In the genomic region with DNA sequence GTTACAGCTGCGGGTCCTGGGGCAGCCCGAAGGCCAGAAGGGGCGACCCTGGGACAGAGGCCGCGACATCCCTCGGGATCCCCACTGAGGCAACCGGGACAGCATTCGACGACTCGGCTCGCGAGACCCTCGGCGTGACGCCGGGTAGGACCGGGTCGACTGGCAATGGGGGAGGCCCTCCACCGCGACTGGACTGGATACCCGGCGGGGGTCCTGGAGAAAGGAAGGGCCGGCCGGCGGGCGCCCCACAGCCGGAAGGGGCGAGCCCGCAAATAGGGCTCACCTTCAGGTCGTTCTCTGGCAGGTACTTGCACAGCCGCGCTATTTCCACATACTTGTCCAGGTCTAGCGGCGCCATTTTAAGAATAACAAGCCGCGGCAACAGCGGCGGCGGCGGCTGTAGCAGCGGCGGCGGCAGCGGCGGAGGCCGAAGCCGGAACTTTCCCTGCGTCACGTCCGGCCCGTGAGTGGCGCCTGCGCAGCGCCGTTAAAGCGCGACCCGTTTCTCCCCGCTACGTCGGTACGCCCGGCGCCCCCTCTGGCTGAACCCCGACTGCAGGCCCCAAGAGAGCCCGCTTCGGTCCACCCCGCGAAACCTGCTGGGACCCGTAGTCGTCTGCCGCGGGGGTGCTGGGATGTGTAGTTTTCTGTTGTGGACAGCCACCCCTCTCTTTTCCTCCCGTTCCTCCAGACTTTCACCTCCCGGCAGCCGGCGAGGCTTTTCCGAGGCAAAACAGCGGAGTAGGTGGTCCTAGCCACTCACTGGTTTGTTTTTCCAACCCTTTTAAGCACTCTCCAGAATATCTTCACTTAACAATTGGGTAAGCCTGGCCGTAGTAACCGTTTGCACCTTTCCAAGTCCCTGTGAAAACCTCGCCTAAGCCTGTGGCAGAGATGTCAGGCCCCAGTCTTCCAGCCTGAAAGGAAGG, we compare ENCODE assay signal across 1 cellular context.
TF ChIP-seq lines count a peak whose summit lies in the region.

A gene (minus strand): TSS at position 443 of the 929 bp plus-strand sequence. CDS start 85 bp downstream, at position 358.

TF ChIP-seq in HepG2, 621 proteins besides CTCF, POLR2A, EP300 and RAD21 (continued from another document and continues in another):
- TF ChIP-seq, protein P1, sequence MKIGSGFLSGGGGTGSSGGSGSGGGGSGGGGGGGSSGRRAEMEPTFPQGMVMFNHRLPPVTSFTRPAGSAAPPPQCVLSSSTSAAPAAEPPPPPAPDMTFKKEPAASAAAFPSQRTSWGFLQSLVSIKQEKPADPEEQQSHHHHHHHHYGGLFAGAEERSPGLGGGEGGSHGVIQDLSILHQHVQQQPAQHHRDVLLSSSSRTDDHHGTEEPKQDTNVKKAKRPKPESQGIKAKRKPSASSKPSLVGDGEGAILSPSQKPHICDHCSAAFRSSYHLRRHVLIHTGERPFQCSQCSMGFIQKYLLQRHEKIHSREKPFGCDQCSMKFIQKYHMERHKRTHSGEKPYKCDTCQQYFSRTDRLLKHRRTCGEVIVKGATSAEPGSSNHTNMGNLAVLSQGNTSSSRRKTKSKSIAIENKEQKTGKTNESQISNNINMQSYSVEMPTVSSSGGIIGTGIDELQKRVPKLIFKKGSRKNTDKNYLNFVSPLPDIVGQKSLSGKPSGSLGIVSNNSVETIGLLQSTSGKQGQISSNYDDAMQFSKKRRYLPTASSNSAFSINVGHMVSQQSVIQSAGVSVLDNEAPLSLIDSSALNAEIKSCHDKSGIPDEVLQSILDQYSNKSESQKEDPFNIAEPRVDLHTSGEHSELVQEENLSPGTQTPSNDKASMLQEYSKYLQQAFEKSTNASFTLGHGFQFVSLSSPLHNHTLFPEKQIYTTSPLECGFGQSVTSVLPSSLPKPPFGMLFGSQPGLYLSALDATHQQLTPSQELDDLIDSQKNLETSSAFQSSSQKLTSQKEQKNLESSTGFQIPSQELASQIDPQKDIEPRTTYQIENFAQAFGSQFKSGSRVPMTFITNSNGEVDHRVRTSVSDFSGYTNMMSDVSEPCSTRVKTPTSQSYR (CRISPR knock-in tag; IDR thresholded peaks at IDR 0.05; ENCODE audit: borderline replicate concordance) = 0 out of 2 replicates have a peak, but pooled peaks have one; percentile 10
- TF ChIP-seq ZNF292 (CRISPR knock-in tag; IDR thresholded peaks at IDR 0.05; ENCODE audit: borderline replicate concordance, low read depth) = no peak
- no peak for TF ChIP-seq RNF2 (conservative IDR thresholded peaks at IDR 0.05; ENCODE audit: low read depth)
- TF ChIP-seq EED (CRISPR knock-in tag; IDR thresholded peaks at IDR 0.05) = no peak
- peak; percentile 49; the same call in 1 of the 2 replicates for TF ChIP-seq ZNF607 (CRISPR knock-in tag; IDR thresholded peaks at IDR 0.05; ENCODE audit: borderline replicate concordance)
- TF ChIP-seq, protein P2, sequence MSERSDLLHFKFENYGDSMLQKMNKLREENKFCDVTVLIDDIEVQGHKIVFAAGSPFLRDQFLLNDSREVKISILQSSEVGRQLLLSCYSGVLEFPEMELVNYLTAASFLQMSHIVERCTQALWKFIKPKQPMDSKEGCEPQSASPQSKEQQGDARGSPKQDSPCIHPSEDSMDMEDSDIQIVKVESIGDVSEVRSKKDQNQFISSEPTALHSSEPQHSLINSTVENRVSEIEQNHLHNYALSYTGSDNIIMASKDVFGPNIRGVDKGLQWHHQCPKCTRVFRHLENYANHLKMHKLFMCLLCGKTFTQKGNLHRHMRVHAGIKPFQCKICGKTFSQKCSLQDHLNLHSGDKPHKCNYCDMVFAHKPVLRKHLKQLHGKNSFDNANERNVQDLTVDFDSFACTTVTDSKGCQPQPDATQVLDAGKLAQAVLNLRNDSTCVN (CRISPR knock-in tag; IDR thresholded peaks at IDR 0.05; ENCODE audit: borderline replicate concordance) = no peak; the same call in 1 of the 2 replicates
- no peak for TF ChIP-seq ZNF496 (CRISPR knock-in tag; IDR thresholded peaks at IDR 0.05; ENCODE audit: insufficient replicate concordance)
- peak; percentile 88 for TF ChIP-seq PHF20 (CRISPR knock-in tag; IDR thresholded peaks at IDR 0.05)
- TF ChIP-seq CBX2 (IDR thresholded peaks at IDR 0.05; ENCODE audit: low read depth, low read length) = no peak
- no peak for TF ChIP-seq CBX2 (CRISPR knock-in tag; IDR thresholded peaks at IDR 0.05; ENCODE audit: low read depth)
- TF ChIP-seq CHD2 (IDR thresholded peaks at IDR 0.05; ENCODE audit: low read depth, low read length) = peak; percentile 58; the same call in 1 of the 2 replicates
- TF ChIP-seq ZNF3 (CRISPR knock-in tag; IDR thresholded peaks at IDR 0.05) = no peak
- no peak for TF ChIP-seq MAF1 (CRISPR knock-in tag; IDR thresholded peaks at IDR 0.05; ENCODE audit: borderline replicate concordance)
- TF ChIP-seq NFYB (CRISPR knock-in tag; IDR thresholded peaks at IDR 0.05) = peak; percentile 32; the same call in 1 of the 2 replicates
- TF ChIP-seq, protein P3, sequence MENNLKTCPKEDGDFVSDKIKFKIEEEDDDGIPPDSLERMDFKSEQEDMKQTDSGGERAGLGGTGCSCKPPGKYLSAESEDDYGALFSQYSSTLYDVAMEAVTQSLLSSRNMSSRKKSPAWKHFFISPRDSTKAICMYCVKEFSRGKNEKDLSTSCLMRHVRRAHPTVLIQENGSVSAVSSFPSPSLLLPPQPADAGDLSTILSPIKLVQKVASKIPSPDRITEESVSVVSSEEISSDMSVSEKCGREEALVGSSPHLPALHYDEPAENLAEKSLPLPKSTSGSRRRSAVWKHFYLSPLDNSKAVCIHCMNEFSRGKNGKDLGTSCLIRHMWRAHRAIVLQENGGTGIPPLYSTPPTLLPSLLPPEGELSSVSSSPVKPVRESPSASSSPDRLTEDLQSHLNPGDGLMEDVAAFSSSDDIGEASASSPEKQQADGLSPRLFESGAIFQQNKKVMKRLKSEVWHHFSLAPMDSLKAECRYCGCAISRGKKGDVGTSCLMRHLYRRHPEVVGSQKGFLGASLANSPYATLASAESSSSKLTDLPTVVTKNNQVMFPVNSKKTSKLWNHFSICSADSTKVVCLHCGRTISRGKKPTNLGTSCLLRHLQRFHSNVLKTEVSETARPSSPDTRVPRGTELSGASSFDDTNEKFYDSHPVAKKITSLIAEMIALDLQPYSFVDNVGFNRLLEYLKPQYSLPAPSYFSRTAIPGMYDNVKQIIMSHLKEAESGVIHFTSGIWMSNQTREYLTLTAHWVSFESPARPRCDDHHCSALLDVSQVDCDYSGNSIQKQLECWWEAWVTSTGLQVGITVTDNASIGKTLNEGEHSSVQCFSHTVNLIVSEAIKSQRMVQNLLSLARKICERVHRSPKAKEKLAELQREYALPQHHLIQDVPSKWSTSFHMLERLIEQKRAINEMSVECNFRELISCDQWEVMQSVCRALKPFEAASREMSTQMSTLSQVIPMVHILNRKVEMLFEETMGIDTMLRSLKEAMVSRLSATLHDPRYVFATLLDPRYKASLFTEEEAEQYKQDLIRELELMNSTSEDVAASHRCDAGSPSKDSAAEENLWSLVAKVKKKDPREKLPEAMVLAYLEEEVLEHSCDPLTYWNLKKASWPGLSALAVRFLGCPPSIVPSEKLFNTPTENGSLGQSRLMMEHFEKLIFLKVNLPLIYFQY (CRISPR knock-in tag; IDR thresholded peaks at IDR 0.05; ENCODE audit: borderline replicate concordance) = peak; percentile 90; the same call in 1 of the 2 replicates
- TF ChIP-seq ZFP37 (CRISPR knock-in tag; IDR thresholded peaks at IDR 0.05; ENCODE audit: borderline replicate concordance) = no peak
- TF ChIP-seq, protein P4, sequence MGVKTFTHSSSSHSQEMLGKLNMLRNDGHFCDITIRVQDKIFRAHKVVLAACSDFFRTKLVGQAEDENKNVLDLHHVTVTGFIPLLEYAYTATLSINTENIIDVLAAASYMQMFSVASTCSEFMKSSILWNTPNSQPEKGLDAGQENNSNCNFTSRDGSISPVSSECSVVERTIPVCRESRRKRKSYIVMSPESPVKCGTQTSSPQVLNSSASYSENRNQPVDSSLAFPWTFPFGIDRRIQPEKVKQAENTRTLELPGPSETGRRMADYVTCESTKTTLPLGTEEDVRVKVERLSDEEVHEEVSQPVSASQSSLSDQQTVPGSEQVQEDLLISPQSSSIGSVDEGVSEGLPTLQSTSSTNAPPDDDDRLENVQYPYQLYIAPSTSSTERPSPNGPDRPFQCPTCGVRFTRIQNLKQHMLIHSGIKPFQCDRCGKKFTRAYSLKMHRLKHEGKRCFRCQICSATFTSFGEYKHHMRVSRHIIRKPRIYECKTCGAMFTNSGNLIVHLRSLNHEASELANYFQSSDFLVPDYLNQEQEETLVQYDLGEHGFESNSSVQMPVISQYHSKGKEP (CRISPR knock-in tag; IDR thresholded peaks at IDR 0.05) = no peak
- no peak for TF ChIP-seq ZNF776 (CRISPR knock-in tag; IDR thresholded peaks at IDR 0.05)
- TF ChIP-seq DMAP1 (CRISPR knock-in tag; IDR thresholded peaks at IDR 0.05) = peak; percentile 77
- TF ChIP-seq CREB1 (IDR thresholded peaks at IDR 0.05) = peak; percentile 91
- TF ChIP-seq CREB1 (CRISPR knock-in tag; IDR thresholded peaks at IDR 0.05) = peak; percentile 91
- TF ChIP-seq, protein P5, sequence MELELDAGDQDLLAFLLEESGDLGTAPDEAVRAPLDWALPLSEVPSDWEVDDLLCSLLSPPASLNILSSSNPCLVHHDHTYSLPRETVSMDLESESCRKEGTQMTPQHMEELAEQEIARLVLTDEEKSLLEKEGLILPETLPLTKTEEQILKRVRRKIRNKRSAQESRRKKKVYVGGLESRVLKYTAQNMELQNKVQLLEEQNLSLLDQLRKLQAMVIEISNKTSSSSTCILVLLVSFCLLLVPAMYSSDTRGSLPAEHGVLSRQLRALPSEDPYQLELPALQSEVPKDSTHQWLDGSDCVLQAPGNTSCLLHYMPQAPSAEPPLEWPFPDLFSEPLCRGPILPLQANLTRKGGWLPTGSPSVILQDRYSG (CRISPR knock-in tag; IDR thresholded peaks at IDR 0.05) = no peak
- TF ChIP-seq, protein P6, sequence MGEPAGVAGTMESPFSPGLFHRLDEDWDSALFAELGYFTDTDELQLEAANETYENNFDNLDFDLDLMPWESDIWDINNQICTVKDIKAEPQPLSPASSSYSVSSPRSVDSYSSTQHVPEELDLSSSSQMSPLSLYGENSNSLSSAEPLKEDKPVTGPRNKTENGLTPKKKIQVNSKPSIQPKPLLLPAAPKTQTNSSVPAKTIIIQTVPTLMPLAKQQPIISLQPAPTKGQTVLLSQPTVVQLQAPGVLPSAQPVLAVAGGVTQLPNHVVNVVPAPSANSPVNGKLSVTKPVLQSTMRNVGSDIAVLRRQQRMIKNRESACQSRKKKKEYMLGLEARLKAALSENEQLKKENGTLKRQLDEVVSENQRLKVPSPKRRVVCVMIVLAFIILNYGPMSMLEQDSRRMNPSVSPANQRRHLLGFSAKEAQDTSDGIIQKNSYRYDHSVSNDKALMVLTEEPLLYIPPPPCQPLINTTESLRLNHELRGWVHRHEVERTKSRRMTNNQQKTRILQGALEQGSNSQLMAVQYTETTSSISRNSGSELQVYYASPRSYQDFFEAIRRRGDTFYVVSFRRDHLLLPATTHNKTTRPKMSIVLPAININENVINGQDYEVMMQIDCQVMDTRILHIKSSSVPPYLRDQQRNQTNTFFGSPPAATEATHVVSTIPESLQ (CRISPR knock-in tag; conservative IDR thresholded peaks at IDR 0.05) = no peak
- no peak for TF ChIP-seq ZNF205 (CRISPR knock-in tag; IDR thresholded peaks at IDR 0.05)
- 0 out of 2 replicates have a peak, but pooled peaks have one; percentile 60 for TF ChIP-seq ZNF329 (CRISPR knock-in tag; IDR thresholded peaks at IDR 0.05; ENCODE audit: low read depth)
- no peak for TF ChIP-seq FOXJ3 (CRISPR knock-in tag; IDR thresholded peaks at IDR 0.05; ENCODE audit: borderline replicate concordance)
- no peak for TF ChIP-seq SSRP1 (CRISPR knock-in tag; IDR thresholded peaks at IDR 0.05)
- no peak for TF ChIP-seq ZFP82 (CRISPR knock-in tag; IDR thresholded peaks at IDR 0.05; ENCODE audit: borderline replicate concordance)
- TF ChIP-seq, protein P7, sequence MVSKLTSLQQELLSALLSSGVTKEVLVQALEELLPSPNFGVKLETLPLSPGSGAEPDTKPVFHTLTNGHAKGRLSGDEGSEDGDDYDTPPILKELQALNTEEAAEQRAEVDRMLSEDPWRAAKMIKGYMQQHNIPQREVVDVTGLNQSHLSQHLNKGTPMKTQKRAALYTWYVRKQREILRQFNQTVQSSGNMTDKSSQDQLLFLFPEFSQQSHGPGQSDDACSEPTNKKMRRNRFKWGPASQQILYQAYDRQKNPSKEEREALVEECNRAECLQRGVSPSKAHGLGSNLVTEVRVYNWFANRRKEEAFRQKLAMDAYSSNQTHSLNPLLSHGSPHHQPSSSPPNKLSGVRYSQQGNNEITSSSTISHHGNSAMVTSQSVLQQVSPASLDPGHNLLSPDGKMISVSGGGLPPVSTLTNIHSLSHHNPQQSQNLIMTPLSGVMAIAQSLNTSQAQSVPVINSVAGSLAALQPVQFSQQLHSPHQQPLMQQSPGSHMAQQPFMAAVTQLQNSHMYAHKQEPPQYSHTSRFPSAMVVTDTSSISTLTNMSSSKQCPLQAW (CRISPR knock-in tag; IDR thresholded peaks at IDR 0.05) = no peak
- peak; percentile 81 for TF ChIP-seq KMT2A (CRISPR knock-in tag; IDR thresholded peaks at IDR 0.05)
- TF ChIP-seq, protein P8, sequence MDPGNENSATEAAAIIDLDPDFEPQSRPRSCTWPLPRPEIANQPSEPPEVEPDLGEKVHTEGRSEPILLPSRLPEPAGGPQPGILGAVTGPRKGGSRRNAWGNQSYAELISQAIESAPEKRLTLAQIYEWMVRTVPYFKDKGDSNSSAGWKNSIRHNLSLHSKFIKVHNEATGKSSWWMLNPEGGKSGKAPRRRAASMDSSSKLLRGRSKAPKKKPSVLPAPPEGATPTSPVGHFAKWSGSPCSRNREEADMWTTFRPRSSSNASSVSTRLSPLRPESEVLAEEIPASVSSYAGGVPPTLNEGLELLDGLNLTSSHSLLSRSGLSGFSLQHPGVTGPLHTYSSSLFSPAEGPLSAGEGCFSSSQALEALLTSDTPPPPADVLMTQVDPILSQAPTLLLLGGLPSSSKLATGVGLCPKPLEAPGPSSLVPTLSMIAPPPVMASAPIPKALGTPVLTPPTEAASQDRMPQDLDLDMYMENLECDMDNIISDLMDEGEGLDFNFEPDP (CRISPR knock-in tag; conservative IDR thresholded peaks at IDR 0.05) = no peak
- TF ChIP-seq ATM (IDR thresholded peaks at IDR 0.05; ENCODE audit: borderline replicate concordance) = no peak
- no peak for TF ChIP-seq SRSF4 (IDR thresholded peaks at IDR 0.05; ENCODE audit: low read depth, low read length, poor library complexity, severe bottlenecking)
- peak; percentile 70; the same call in 1 of the 2 replicates for TF ChIP-seq ZNF556 (CRISPR knock-in tag; IDR thresholded peaks at IDR 0.05; ENCODE audit: borderline replicate concordance)
- TF ChIP-seq RARG (CRISPR knock-in tag; IDR thresholded peaks at IDR 0.05; ENCODE audit: low read depth) = no peak
- no peak for TF ChIP-seq PTBP1 (IDR thresholded peaks at IDR 0.05; ENCODE audit: low read depth, low read length, poor library complexity, severe bottlenecking)
- no peak for TF ChIP-seq MLLT10 (CRISPR knock-in tag; IDR thresholded peaks at IDR 0.05)
- TF ChIP-seq U2AF2 (IDR thresholded peaks at IDR 0.05; ENCODE audit: low read depth, low read length) = no peak
- TF ChIP-seq, protein P9, sequence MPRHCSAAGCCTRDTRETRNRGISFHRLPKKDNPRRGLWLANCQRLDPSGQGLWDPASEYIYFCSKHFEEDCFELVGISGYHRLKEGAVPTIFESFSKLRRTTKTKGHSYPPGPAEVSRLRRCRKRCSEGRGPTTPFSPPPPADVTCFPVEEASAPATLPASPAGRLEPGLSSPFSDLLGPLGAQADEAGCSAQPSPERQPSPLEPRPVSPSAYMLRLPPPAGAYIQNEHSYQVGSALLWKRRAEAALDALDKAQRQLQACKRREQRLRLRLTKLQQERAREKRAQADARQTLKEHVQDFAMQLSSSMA (CRISPR knock-in tag; IDR thresholded peaks at IDR 0.05) = no peak
- TF ChIP-seq ZNF570 (CRISPR knock-in tag; IDR thresholded peaks at IDR 0.05; ENCODE audit: borderline replicate concordance) = no peak
- TF ChIP-seq, protein P10, sequence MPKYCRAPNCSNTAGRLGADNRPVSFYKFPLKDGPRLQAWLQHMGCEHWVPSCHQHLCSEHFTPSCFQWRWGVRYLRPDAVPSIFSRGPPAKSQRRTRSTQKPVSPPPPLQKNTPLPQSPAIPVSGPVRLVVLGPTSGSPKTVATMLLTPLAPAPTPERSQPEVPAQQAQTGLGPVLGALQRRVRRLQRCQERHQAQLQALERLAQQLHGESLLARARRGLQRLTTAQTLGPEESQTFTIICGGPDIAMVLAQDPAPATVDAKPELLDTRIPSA (CRISPR knock-in tag; IDR thresholded peaks at IDR 0.05; ENCODE audit: borderline replicate concordance) = peak; percentile 44; the same call in 1 of the 2 replicates
